In the genomic region with DNA sequence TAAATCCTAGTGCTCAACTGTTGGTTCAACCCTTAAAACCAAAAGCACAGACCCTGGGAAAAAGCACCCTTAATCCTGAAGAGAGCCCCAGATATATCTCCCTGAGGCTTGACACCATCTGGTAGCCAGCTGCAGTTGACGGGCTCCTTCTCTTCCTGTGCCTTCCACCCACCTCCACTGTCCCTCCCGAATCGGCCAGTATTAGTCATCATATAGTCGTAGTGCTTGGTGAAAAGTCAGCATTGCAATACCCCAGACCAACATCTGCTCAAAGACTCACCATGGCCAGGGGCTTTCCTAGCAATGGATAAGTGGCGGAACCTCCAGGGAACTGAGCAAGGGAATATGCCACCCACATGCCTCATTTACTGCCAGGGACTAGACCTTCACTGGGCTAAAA, we compare ENCODE assay signal across 17 cellular contexts.
DNase-seq lines count a peak whose midpoint lies in the region; ATAC-seq and TF ChIP-seq lines count a peak whose summit lies in the region.
"Had no signal": no experiment of that assay in that cellular context is flagged by ENCODE, and none has a peak within 500 bp of the region (broad histone marks: within the 10 kb centered on the region; RNA-seq: fewer than 3 reads in every experiment).

No MANE protein-coding gene starts in this region.

- no peaks in the 10 kb centered on the region for H3K4me1 ChIP-seq in osteoblast (ENCODE audit: insufficient read depth, low read length)

- H3K36me3 ChIP-seq in osteoblast (ENCODE audit: insufficient read depth, low read length): no peaks in the 10 kb centered on the region
- H3K36me3 ChIP-seq: BLaER1 treated with 17β-estradiol and CSF1 and Interleukin-3, amounts not matched to agents 10 nM and 100 nM had no signal

- no peak overlapping the region for H3K4me2 ChIP-seq in osteoblast (ENCODE audit: insufficient read depth, low read length)

- H3K9me3 ChIP-seq in osteoblast (ENCODE audit: low read depth, low read length): peaks cover 2% of the 10 kb centered on the region
- H3K9me3 ChIP-seq: BLaER1 treated with 17β-estradiol and CSF1 and Interleukin-3, amounts not matched to agents 10 nM and 100 nM had no signal

- DNase-seq in Jurkat, Clone E6-1 (ENCODE audit: low read depth, low spot score): peak; percentile 17
- DNase-seq in NCI-H524 (lab: John Stamatoyannopoulos, UW): peak; percentile 48 to 88
- DNase-seq in UCSD-AML1 (lab: John Stamatoyannopoulos, UW; ENCODE audit: unreplicated experiment): peak; percentile 15
- peak; percentile 3 for DNase-seq in osteoblast (ENCODE audit: insufficient read length, low spot score, missing footprints)
- no peak for DNase-seq in middle frontal gyrus (ENCODE audit: extremely low spot score, low spot score)
- DNase-seq: Calu3; CD8-positive, alpha-beta T cell; DMS79 treated with DMSO at 0.1 percent for 48 hours; GF-D8; GOT3; H7; HFFc6 had no signal

- no peak overlapping the region for H2AFZ ChIP-seq in osteoblast (ENCODE audit: low read length)

- H3K27ac ChIP-seq in osteoblast (ENCODE audit: low read depth, low read length): no peak overlapping the region
- H3K27ac ChIP-seq: BLaER1 treated with 17β-estradiol and CSF1 and Interleukin-3, amounts not matched to agents 10 nM and 100 nM had no signal

- TF ChIP-seq POLR2A in GM18505 (IDR thresholded peaks at IDR 0.05; ENCODE audit: borderline replicate concordance, extremely low read depth, insufficient read depth, insufficient read length): no peak

- H4K20me1 ChIP-seq in osteoblast (ENCODE audit: insufficient read depth, low read length): no peaks in the 10 kb centered on the region
- H4K20me1 ChIP-seq: BLaER1 treated with 17β-estradiol and CSF1 and Interleukin-3, amounts not matched to agents 10 nM and 100 nM had no signal

- TF ChIP-seq CTCF in osteoblast (IDR thresholded peaks at IDR 0.05; ENCODE audit: extremely low read depth, low read depth, low read length): no peak

- ATAC-seq in HG02678 (IDR thresholded peaks at IDR 0.05; ENCODE audit: unreplicated experiment) (no peak), GM18505 (IDR thresholded peaks at IDR 0.05; ENCODE audit: unreplicated experiment) (no peak)
- ATAC-seq: CD8-positive, alpha-beta T cell; HCT116; HepG2 had no signal

- H3K4me3 ChIP-seq in Jurkat, Clone E6-1 (ENCODE audit: low read length): no peak overlapping the region
- H3K4me3 ChIP-seq in osteoblast (ENCODE audit: insufficient read depth, low read length): no peak overlapping the region
- H3K4me3 ChIP-seq: BLaER1 treated with 17β-estradiol and CSF1 and Interleukin-3, amounts not matched to agents 10 nM and 100 nM had no signal

- H3K79me2 ChIP-seq in osteoblast (ENCODE audit: insufficient read depth, low read length): no peaks in the 10 kb centered on the region

- no peaks in the 10 kb centered on the region for H3K27me3 ChIP-seq in osteoblast (ENCODE audit: insufficient read depth, low read length)
- H3K27me3 ChIP-seq: BLaER1 treated with 17β-estradiol and CSF1 and Interleukin-3, amounts not matched to agents 10 nM and 100 nM had no signal
